Comparison of ENCODE assay signal across 8 cellular contexts in the genomic region with DNA sequence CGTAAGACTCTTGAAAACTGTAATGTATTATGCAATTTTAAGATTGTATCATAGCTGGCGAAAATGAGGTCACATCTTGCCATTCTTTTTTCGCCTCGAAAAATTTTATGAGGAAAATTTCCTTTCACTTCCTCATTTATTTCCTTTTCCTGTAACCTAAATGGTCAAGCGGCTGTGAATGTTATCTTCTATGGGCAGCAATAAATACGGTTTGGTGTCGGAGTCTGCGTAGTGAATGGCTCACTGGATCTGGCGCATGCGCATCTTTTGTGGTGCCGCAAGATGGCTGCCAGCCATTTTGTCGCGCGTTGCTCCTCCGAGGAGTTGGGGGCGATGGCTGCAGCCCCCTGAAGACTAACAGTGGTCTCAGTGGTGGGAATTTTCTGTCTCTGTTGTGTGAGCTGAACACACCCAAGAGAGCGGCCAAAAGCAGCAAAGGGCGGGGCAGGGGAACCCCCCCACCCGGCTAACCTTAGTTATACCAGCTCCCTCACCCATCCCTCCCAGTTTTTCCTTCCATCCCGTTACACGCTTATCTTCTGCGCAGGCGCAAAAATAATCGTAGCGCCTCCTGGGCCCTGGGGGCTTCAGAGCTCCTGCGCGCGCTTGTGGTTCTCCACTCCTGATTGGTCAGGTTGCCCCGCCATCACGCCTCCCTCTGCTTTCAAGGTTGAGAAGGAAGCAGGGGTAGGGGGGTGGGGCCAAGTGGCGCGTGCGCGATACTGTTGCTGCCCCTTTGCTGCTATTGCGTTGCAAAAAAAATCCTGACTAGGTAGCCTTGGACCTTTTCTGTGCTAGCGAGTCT. TPM values are rescaled to one million over a fixed set of nuclear protein-coding genes. Genes with fewer than 3 reads are reported as not detected.
A peak's percentile ranks its signal among the peaks of the same experiment; 100 is the strongest.
DNase-seq lines count a peak whose midpoint lies in the region; ATAC-seq and TF ChIP-seq lines count a peak whose summit lies in the region.

TSS of gene RPRD2 (plus strand) at position 722 of the 805 bp plus-strand sequence. CDS start 568 bp downstream, outside the sequence.

- CTCF ChIA-PET in activated B cell treated with CpG ODN at 0.5 μM for 24 hours (lab: Charles Lee) = interaction anchor here (1.3 kb wide), 1 partner anchor 66 kb away, joined by 4 read pairs; no protein-coding TSS in a partner anchor

- peak; percentile 85 for TF ChIP-seq POLR2A in GM18951 (IDR thresholded peaks at IDR 0.05; ENCODE audit: extremely low read depth, insufficient read depth, insufficient read length)

- no peak for TF ChIP-seq CTCF in activated B cell treated with CpG ODN at 0.5 μM for 24 hours (IDR thresholded peaks at IDR 0.05)

- ATAC-seq in HG03196 (IDR thresholded peaks at IDR 0.05; ENCODE audit: unreplicated experiment) (peak; percentile 73), activated B cell treated with CpG ODN at 0.5 μM for 24 hours (ENCODE audit: low read depth) (peak; percentile 93)

- peak; percentile 98 for DNase-seq in AG08396 (ENCODE audit: low spot score)
- peak; percentile 100 for DNase-seq in NCI-H345 (lab: John Stamatoyannopoulos, UW)
- peak; percentile 90 for DNase-seq in activated B cell treated with CpG ODN at 0.5 μM for 24 hours
- DNase-seq in caudate nucleus (lab: John Stamatoyannopoulos, UW) = peak; percentile 93 to 100 (median 98)
- DNase-seq in immature natural killer cell = peak; percentile 99
- peak; percentile 99 for DNase-seq in smooth muscle cell of the brain vasculature (ENCODE audit: low read depth, low spot score)

- H3K27ac Mint-ChIP-seq in activated B cell treated with CpG ODN at 0.5 μM for 24 hours (peak within 1 kb of the TSS; percentile 98), immature natural killer cell (peak within 1 kb of the TSS; percentile 94 to 99 (median 98))

- in situ Hi-C loops in GM18951 (cut with MboI; ENCODE audit: low sequenced_read_pairs, unreplicated experiment) = no loop called here

- intact Hi-C loops in activated B cell treated with CpG ODN at 0.5 μM for 24 hours (cut with micrococcal nuclease) = loop anchor here (1.0 to 10.0 kb wide), 8 partner anchors 42 to 564 kb away; partner anchors contain the start of genes ANP32E, APH1A, CIART and ENSA

- H3K4me3 Mint-ChIP-seq in activated B cell treated with CpG ODN at 0.5 μM for 24 hours (peak within 1 kb of the TSS; percentile 95), immature natural killer cell (peak within 1 kb of the TSS; percentile 95 to 99 (median 96))

- no peaks in the 10 kb centered on the region for H3K9me3 Mint-ChIP-seq in activated B cell treated with CpG ODN at 0.5 μM for 24 hours
- no peaks in the 10 kb centered on the region for H3K9me3 Mint-ChIP-seq in immature natural killer cell

- H3K36me3 Mint-ChIP-seq in activated B cell treated with CpG ODN at 0.5 μM for 24 hours (ENCODE audit: low read depth) (peaks cover 27% of the 10 kb centered on the region), immature natural killer cell (no peaks in the 10 kb centered on the region)

- peaks cover 37% of the 10 kb centered on the region for H3K4me1 Mint-ChIP-seq in activated B cell treated with CpG ODN at 0.5 μM for 24 hours
- peaks cover 39 to 49% of the 10 kb centered on the region in 2 donors for H3K4me1 Mint-ChIP-seq in immature natural killer cell

- H3K27me3 Mint-ChIP-seq in activated B cell treated with CpG ODN at 0.5 μM for 24 hours = no peaks in the 10 kb centered on the region
- H3K27me3 Mint-ChIP-seq in immature natural killer cell (ENCODE audit: low read depth in 3 of 3) = peaks cover 9 to 23% (median 19%) of the 10 kb centered on the region in 3 donors

- H3K27ac ChIP-seq in caudate nucleus (ENCODE audit: low read depth, low read length) = peak within 1 kb of the TSS; percentile 100

- POLR2A ChIA-PET in activated B cell treated with CpG ODN at 0.5 μM for 24 hours (lab: Charles Lee) = interaction anchor here (0.6 to 4.2 kb wide), 60 partner anchors 8 to 1249 kb away, joined by 3 to 35 read pairs (median 5); partner anchors contain the start of genes ANP32E, APH1A, CIART and ENSA

RNA-seq across cellular contexts. Expression of gene RPRD2, which starts in this region (rescaled TPM):
- total RNA-seq in activated B cell treated with CpG ODN at 0.5 μM for 24 hours = 27.1 and 28.6 TPM in 2 replicates
- 10 to 100 TPM in 2 of 3 donors, 1 to 10 TPM in 1; 9.1 to 31.0 (median 13.2) TPM for polyA plus RNA-seq in immature natural killer cell

Comparison
In these comparisons a context has a peak if more than half of its experiments do, and no peak if none do; other contexts are left out.
1. Peak in every context shown above with its lines: DNase-seq, ATAC-seq and H3K27ac ChIP-seq.